In genomic region chr15:73380661-73381060, GRCh38 we compare ENCODE assay signal across 1 cellular context.
TF ChIP-seq lines count a peak whose summit lies in the region.

No MANE protein-coding gene starts in this region.

TF ChIP-seq in HepG2, 621 proteins besides CTCF, POLR2A, EP300 and RAD21 (continued from another document):
- TF ChIP-seq ZNF564 (CRISPR knock-in tag; IDR thresholded peaks at IDR 0.05), result peak; percentile 74; the same call in 1 of the 2 replicates
